ENCODE assay signal across 9 cellular contexts in genomic region chr1:101290922-101291561, GRCh38. TPM values are rescaled to one million over a fixed set of nuclear protein-coding genes. Genes with fewer than 3 reads are reported as not detected.
DNase-seq lines count a peak whose midpoint lies in the region; ATAC-seq lines count a peak whose summit lies in the region.
"Had no signal": no experiment of that assay in that cellular context is flagged by ENCODE, and none has a peak within 500 bp of the region (broad histone marks: within the 10 kb centered on the region; RNA-seq: fewer than 3 reads in every experiment).

No MANE protein-coding gene starts in this region.

- DNase-seq in CD8-positive, alpha-beta memory T cell: no peak
- DNase-seq in natural killer cell treated with Interleukin-12 subunit alpha and Interleukin-12 subunit beta and Interleukin-15 and Interleukin-18, amount 100 ng/mL, for 72 hours (ENCODE audit: low spot score): no peak
- DNase-seq in DMS114 treated with DMSO at 0.1 percent for 48 hours (lab: John Stamatoyannopoulos, UW; ENCODE audit: unreplicated experiment) (no peak), C1 segment of cervical spinal cord (lab: John Stamatoyannopoulos, UW) (no peak), RPMI8226 (no peak)

- no peaks in the 10 kb centered on the region for H3K27me3 ChIP-seq in CD8-positive, alpha-beta memory T cell (ENCODE audit: insufficient read depth, low read length, poor library complexity, severe bottlenecking)
- H3K27me3 ChIP-seq: ascending aorta had no signal

- CTCF ChIA-PET in CD8-positive, alpha-beta memory T cell (lab: Charles Lee): interaction anchor here (1.4 to 13.4 kb wide), 8 partner anchors 19 to 367 kb away, joined by 4 to 214 read pairs (median 9); partner anchors contain the start of gene S1PR1

- H3K4me3 ChIP-seq in CD8-positive, alpha-beta memory T cell (ENCODE audit: low read length): no peak overlapping the region
- H3K4me3 ChIP-seq: ascending aorta had no signal

- H3K36me3 Mint-ChIP-seq in CD8-positive, alpha-beta memory T cell: peaks cover 0 to 3% (median 0%) of the 10 kb centered on the region in 3 donors
- no peaks in the 10 kb centered on the region for H3K36me3 Mint-ChIP-seq in activated naive CD4-positive, alpha-beta T cell treated with anti-CD3 and anti-CD28 coated beads, Interleukin-2, amount 50 U/mL, for 24 hours
- H3K36me3 Mint-ChIP-seq in natural killer cell treated with Interleukin-12 subunit alpha and Interleukin-12 subunit beta and Interleukin-15 and Interleukin-18, amount 100 ng/mL, for 72 hours: no peaks in the 10 kb centered on the region

- peaks cover 54 to 76% (median 75%) of the 10 kb centered on the region in 3 donors for H3K4me1 Mint-ChIP-seq in CD8-positive, alpha-beta memory T cell
- H3K4me1 Mint-ChIP-seq in activated naive CD4-positive, alpha-beta T cell treated with anti-CD3 and anti-CD28 coated beads, Interleukin-2, amount 50 U/mL, for 24 hours: peaks cover 73% of the 10 kb centered on the region
- H3K4me1 Mint-ChIP-seq in natural killer cell treated with Interleukin-12 subunit alpha and Interleukin-12 subunit beta and Interleukin-15 and Interleukin-18, amount 100 ng/mL, for 72 hours (ENCODE audit: low read depth in 2 of 2): peaks cover 58 to 64% of the 10 kb centered on the region in 2 donors

- H3K36me3 ChIP-seq in CD8-positive, alpha-beta memory T cell (ENCODE audit: insufficient read depth, low read length): no peaks in the 10 kb centered on the region
- H3K36me3 ChIP-seq: ascending aorta had no signal

- H3K9me3 ChIP-seq in CD8-positive, alpha-beta memory T cell (ENCODE audit: low read length): no peaks in the 10 kb centered on the region
- H3K9me3 ChIP-seq: ascending aorta had no signal

- peak overlapping the region in 6 of 7 donors; percentile 1 to 57 (median 26) for H3K4me3 Mint-ChIP-seq in CD8-positive, alpha-beta memory T cell
- H3K4me3 Mint-ChIP-seq in activated naive CD4-positive, alpha-beta T cell treated with anti-CD3 and anti-CD28 coated beads, Interleukin-2, amount 50 U/mL, for 24 hours: peak overlapping the region; percentile 2
- H3K4me3 Mint-ChIP-seq in natural killer cell treated with Interleukin-12 subunit alpha and Interleukin-12 subunit beta and Interleukin-15 and Interleukin-18, amount 100 ng/mL, for 72 hours: peak overlapping the region; percentile 77

- no peak overlapping the region for H3K27ac ChIP-seq in CD8-positive, alpha-beta memory T cell (ENCODE audit: low read depth, low read length)
- H3K27ac ChIP-seq: ascending aorta had no signal

- H3K4me1 ChIP-seq in CD8-positive, alpha-beta memory T cell (ENCODE audit: insufficient read depth, low read length): peaks cover 54% of the 10 kb centered on the region
- H3K4me1 ChIP-seq: ascending aorta had no signal

- POLR2A ChIA-PET in CD8-positive, alpha-beta memory T cell (lab: Charles Lee): interaction anchor here (0.9 kb wide), 1 partner anchor 19 kb away, joined by 3 read pairs; no protein-coding TSS in a partner anchor

- no peaks in the 10 kb centered on the region for H3K9me3 Mint-ChIP-seq in CD8-positive, alpha-beta memory T cell
- H3K9me3 Mint-ChIP-seq in activated naive CD4-positive, alpha-beta T cell treated with anti-CD3 and anti-CD28 coated beads, Interleukin-2, amount 50 U/mL, for 24 hours: no peaks in the 10 kb centered on the region
- H3K9me3 Mint-ChIP-seq in natural killer cell treated with Interleukin-12 subunit alpha and Interleukin-12 subunit beta and Interleukin-15 and Interleukin-18, amount 100 ng/mL, for 72 hours: no peaks in the 10 kb centered on the region

- H3K27me3 Mint-ChIP-seq in CD8-positive, alpha-beta memory T cell: no peaks in the 10 kb centered on the region
- no peaks in the 10 kb centered on the region for H3K27me3 Mint-ChIP-seq in activated naive CD4-positive, alpha-beta T cell treated with anti-CD3 and anti-CD28 coated beads, Interleukin-2, amount 50 U/mL, for 24 hours
- no peaks in the 10 kb centered on the region for H3K27me3 Mint-ChIP-seq in natural killer cell treated with Interleukin-12 subunit alpha and Interleukin-12 subunit beta and Interleukin-15 and Interleukin-18, amount 100 ng/mL, for 72 hours

- peak overlapping the region; percentile 35 to 98 (median 86) for H3K27ac Mint-ChIP-seq in CD8-positive, alpha-beta memory T cell
- peak overlapping the region; percentile 32 for H3K27ac Mint-ChIP-seq in activated naive CD4-positive, alpha-beta T cell treated with anti-CD3 and anti-CD28 coated beads, Interleukin-2, amount 50 U/mL, for 24 hours
- H3K27ac Mint-ChIP-seq in natural killer cell treated with Interleukin-12 subunit alpha and Interleukin-12 subunit beta and Interleukin-15 and Interleukin-18, amount 100 ng/mL, for 72 hours: peak overlapping the region; percentile 66 to 89

- ATAC-seq in HG02870 (IDR thresholded peaks at IDR 0.05; ENCODE audit: unreplicated experiment) (peak; percentile 27), GM21737 (IDR thresholded peaks at IDR 0.05; ENCODE audit: unreplicated experiment) (no peak)
- peak; percentile 17 to 75 for ATAC-seq in natural killer cell treated with Interleukin-12 subunit alpha and Interleukin-12 subunit beta and Interleukin-15 and Interleukin-18, amount 100 ng/mL, for 72 hours

RNA-seq across cellular contexts. Expression of gene S1PR1, which starts 54.2 kb away (rescaled TPM):
- 100 to 1,000 TPM; 118 to 123 TPM for total RNA-seq in CD8-positive, alpha-beta memory T cell
- 203 TPM for polyA plus RNA-seq in CD8-positive, alpha-beta memory T cell
- 10 to 100 TPM; 11.8 to 49.3 TPM for total RNA-seq in natural killer cell treated with Interleukin-12 subunit alpha and Interleukin-12 subunit beta and Interleukin-15 and Interleukin-18, amount 100 ng/mL, for 72 hours

Comparison
In these comparisons a context has a peak if more than half of its experiments do, and no peak if none do; other contexts are left out.
1. H3K27ac Mint-ChIP-seq: peak in every context shown above with its lines; median percentile 86 in CD8-positive, alpha-beta memory T cell; 78 in natural killer cell treated with Interleukin-12 subunit alpha and Interleukin-12 subunit beta and Interleukin-15 and Interleukin-18, amount 100 ng/mL, for 72 hours; 32 in activated naive CD4-positive, alpha-beta T cell treated with anti-CD3 and anti-CD28 coated beads, Interleukin-2, amount 50 U/mL, for 24 hours.
2. H3K4me3 Mint-ChIP-seq: peak in every context shown above with its lines; median percentile 77 in natural killer cell treated with Interleukin-12 subunit alpha and Interleukin-12 subunit beta and Interleukin-15 and Interleukin-18, amount 100 ng/mL, for 72 hours; 26 in CD8-positive, alpha-beta memory T cell; 2 in activated naive CD4-positive, alpha-beta T cell treated with anti-CD3 and anti-CD28 coated beads, Interleukin-2, amount 50 U/mL, for 24 hours.